In genomic region chr9:113150670-113151591, GRCh38 we compare ENCODE assay signal across 8 cellular contexts. TPM values are rescaled to one million over a fixed set of nuclear protein-coding genes. Genes with fewer than 3 reads are reported as not detected.
DNase-seq lines count a peak whose midpoint lies in the region; ATAC-seq and TF ChIP-seq lines count a peak whose summit lies in the region.

A gene with protein sequence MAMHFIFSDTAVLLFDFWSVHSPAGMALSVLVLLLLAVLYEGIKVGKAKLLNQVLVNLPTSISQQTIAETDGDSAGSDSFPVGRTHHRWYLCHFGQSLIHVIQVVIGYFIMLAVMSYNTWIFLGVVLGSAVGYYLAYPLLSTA (plus strand): TSS chr9:113151007. CDS start chr9:113151075, 68 bp downstream.

- TF ChIP-seq CTCF in BE2C (IDR thresholded peaks at IDR 0.05; ENCODE audit: low read depth, low read length) (peak; percentile 53), right lobe of liver (IDR thresholded peaks at IDR 0.05) (peak; percentile 31 to 42 (median 34))

- H3K9me3 ChIP-seq in BE2C (no peaks in the 10 kb centered on the region), right lobe of liver (no peaks in the 10 kb centered on the region)

- DNase-seq in BE2C: peak; percentile 97
- DNase-seq in NCI-H524 treated with DMSO at 0.1 percent for 48 hours (lab: John Stamatoyannopoulos, UW): peak; percentile 87
- peak; percentile 82 to 85 for DNase-seq in activated CD4-positive, alpha-beta T cell treated with anti-CD3 and anti-CD28 coated beads, Interleukin-2, amount 50 U/mL, for 4 hours
- DNase-seq in dermis microvascular lymphatic vessel endothelial cell (ENCODE audit: low read depth in 2 of 2): peak; percentile 52 to 90
- DNase-seq in right lobe of liver: peak; percentile 91 to 94 (median 93)
- peak; percentile 90 for DNase-seq in stimulated activated CD4-positive, alpha-beta T cell treated with anti-CD3 and anti-CD28 coated beads, Interleukin-4, amount 100 ng/mL, for 24 hours

- intact Hi-C loops in right lobe of liver (cut with DNase I): no loop called here

- TF ChIP-seq POLR2A in GM19193 (IDR thresholded peaks at IDR 0.05; ENCODE audit: extremely low read depth, insufficient read depth, insufficient read length) (peak; percentile 45), right lobe of liver (IDR thresholded peaks at IDR 0.05) (peak; percentile 90)

- peak within 1 kb of the TSS; percentile 77 to 85 (median 81) for H3K27ac ChIP-seq in right lobe of liver

- WGBS in right lobe of liver (ENCODE audit: insufficient coverage, low coverage, low lambda C conversion rate, missing lambda C conversion rate): 5% methylated on average over 8 of the region's 87 CpGs

- H3K4me1 ChIP-seq in BE2C (peaks cover 7% of the 10 kb centered on the region), right lobe of liver (peaks cover 0 to 38% (median 9%) of the 10 kb centered on the region in 4 donors)

- ATAC-seq in HG03439 (IDR thresholded peaks at IDR 0.05; ENCODE audit: unreplicated experiment) (peak; percentile 93), right lobe of liver (peak; percentile 91 to 93 (median 92))

- H3K36me3 ChIP-seq in BE2C (no peaks in the 10 kb centered on the region), right lobe of liver (no peaks in the 10 kb centered on the region)

- H3K4me3 ChIP-seq in BE2C (ENCODE audit: low read depth, low read length): peak within 1 kb of the TSS; percentile 84
- H3K4me3 ChIP-seq in right lobe of liver: peak within 1 kb of the TSS; percentile 80 to 99 (median 98)

- H3K27me3 ChIP-seq in BE2C (no peaks in the 10 kb centered on the region), right lobe of liver (no peaks in the 10 kb centered on the region)

RNA-seq across cellular contexts. Expression of the gene that starts here (rescaled TPM):
- 7.5 TPM for polyA plus RNA-seq in BE2C (2012; ENCODE audit: insufficient read depth, insufficient read length, low read depth)
- total RNA-seq in dermis microvascular lymphatic vessel endothelial cell (6.4 and 10.1 TPM in 2 replicates), right lobe of liver (10 to 100 TPM; 11.5 to 43.4 (median 25.0) TPM)

Comparison
In these comparisons a context has a peak if more than half of its experiments do, and no peak if none do; other contexts are left out.
1. Peak in every context shown above with its lines: DNase-seq, ATAC-seq, H3K4me3 ChIP-seq and H3K27ac ChIP-seq.